ENCODE assay signal across 9 cellular contexts in genomic region chr3:48507256-48508061, GRCh38. TPM values are rescaled to one million over a fixed set of nuclear protein-coding genes. Genes with fewer than 3 reads are reported as not detected.
DNase-seq lines count a peak whose midpoint lies in the region; ATAC-seq, FAIRE-seq and TF ChIP-seq lines count a peak whose summit lies in the region.
"Had no signal": no experiment of that assay in that cellular context is flagged by ENCODE, and none has a peak within 500 bp of the region (broad histone marks: within the 10 kb centered on the region; RNA-seq: fewer than 3 reads in every experiment).

No MANE protein-coding gene starts in this region.

- WGBS in adrenal gland, 4 donors: 34 to 43% (median 38%) methylated on average over 10 of the region's 10 CpGs

- H3K27ac ChIP-seq in adrenal gland (peak overlapping the region in 3 of 5 donors; percentile 23 to 38 (median 26)), iPS-20b (ENCODE audit: low read length) (no peak overlapping the region)

- TF ChIP-seq CTCF in adrenal gland (IDR thresholded peaks at IDR 0.05): peak in 5 of 6 experiments; percentile 39 to 60 (median 53)

- H3K4me3 ChIP-seq in adrenal gland (no peak overlapping the region), iPS-20b (ENCODE audit: low read length) (no peak overlapping the region)

- H3K4me3 Mint-ChIP-seq in T-helper 17 cell: peak overlapping the region; percentile 55

- peak overlapping the region; percentile 6; the same call in 1 of the 2 replicates for H3K9ac ChIP-seq in iPS-20b (ENCODE audit: low read depth, low read length)

- FAIRE-seq in HTR-8/SVneo (lab: Jason Lieb, UNC): peak; percentile 93

- no peak for TF ChIP-seq POLR2A in adrenal gland (IDR thresholded peaks at IDR 0.05)

- DNase-seq in NCI-H2227 (lab: John Stamatoyannopoulos, UW; ENCODE audit: unreplicated experiment) (peak; percentile 44), NCI-H2227 treated with DMSO at 0.1 percent for 48 hours (lab: John Stamatoyannopoulos, UW) (no peak), HTR-8/SVneo (ENCODE audit: insufficient read length, low spot score) (peak; percentile 92), T-helper 17 cell (peak; percentile 51 to 64 (median 58)), adrenal gland (peak; percentile 50 to 82 (median 71))
- DNase-seq in stimulated activated CD4-positive, alpha-beta T cell treated with anti-CD3 and anti-CD28 coated beads, Interleukin-2, amount 100 ng/mL, for 4 hours (ENCODE audit: low read depth): peak; percentile 64

- H3K27me3 ChIP-seq in adrenal gland (no peaks in the 10 kb centered on the region), iPS-20b (ENCODE audit: insufficient read depth, low read length) (peaks cover 11% of the 10 kb centered on the region; the same call in 1 of the 2 replicates)

- H3K4me1 ChIP-seq in adrenal gland (replicated peaks in 1 of 2) (peaks cover 5 to 21% of the 10 kb centered on the region in 2 donors), iPS-20b (ENCODE audit: insufficient read depth, low read length) (peaks cover 23% of the 10 kb centered on the region)

- H3K36me3 ChIP-seq in adrenal gland (replicated peaks in 1 of 2) (no peaks in the 10 kb centered on the region), iPS-20b (ENCODE audit: insufficient read depth, low read depth, low read length) (no peaks in the 10 kb centered on the region)

- H3K36me3 Mint-ChIP-seq in T-helper 17 cell (ENCODE audit: low read depth): no peaks in the 10 kb centered on the region

- H3K4me1 Mint-ChIP-seq in T-helper 17 cell: peaks cover 43% of the 10 kb centered on the region

- peak; percentile 90 for ATAC-seq in T-helper 17 cell
- no peak for ATAC-seq in HG02623 (IDR thresholded peaks at IDR 0.05; ENCODE audit: unreplicated experiment)

- intact Hi-C loops in adrenal gland (cut with DNase I): no loop called here

- H3K27ac Mint-ChIP-seq in T-helper 17 cell: peak overlapping the region; percentile 65

- H3K9me3 ChIP-seq in T-helper 17 cell (ENCODE audit: control insufficient read depth, low read length, poor library complexity, severe bottlenecking) (no peaks in the 10 kb centered on the region), adrenal gland (replicated peaks in 1 of 3) (no peaks in the 10 kb centered on the region), iPS-20b (ENCODE audit: insufficient read depth, low read depth, low read length) (no peaks in the 10 kb centered on the region)

- no peaks in the 10 kb centered on the region for H3K27me3 Mint-ChIP-seq in T-helper 17 cell

RNA-seq across cellular contexts. Expression of gene SHISA5, which starts 3.5 kb away (rescaled TPM):
- 100 to 1,000 TPM; 148 to 188 TPM for total RNA-seq in T-helper 17 cell
- total RNA-seq in adrenal gland: 100 to 1,000 TPM; 110 to 167 (median 133) TPM
- 10 to 100 TPM; 77.2 to 89.4 (median 85.6) TPM for polyA plus RNA-seq in adrenal gland

RNA-seq across cellular contexts. Expression of gene PFKFB4, which starts 49.1 kb away (rescaled TPM):
- total RNA-seq in T-helper 17 cell (1 to 10 TPM; 1.6 to 3.3 TPM), adrenal gland (10 to 100 TPM in 1 of 8 donors, 1 to 10 TPM in 7; 2.0 to 10.2 (median 4.3) TPM)
- 1 to 10 TPM; 1.8 to 5.6 (median 4.5) TPM for polyA plus RNA-seq in adrenal gland

RNA-seq across cellular contexts. Expression of gene UCN2, which starts 56.1 kb away (rescaled TPM):
- total RNA-seq in T-helper 17 cell: not detected
- under 1 TPM in 1 of 8 donors, not detected in 7; 0.14 TPM for total RNA-seq in adrenal gland
- polyA plus RNA-seq in adrenal gland: under 1 TPM in 2 of 3 donors, not detected in 1; 0.20 to 0.32 TPM
- total RNA-seq: skeletal muscle tissue had no signal
